ENCODE assay signal across 8 cellular contexts in genomic region chr1:31617917-31618746, GRCh38. TPM values are rescaled to one million over a fixed set of nuclear protein-coding genes. Genes with fewer than 3 reads are reported as not detected.
A peak's percentile ranks its signal among the peaks of the same experiment; 100 is the strongest.
DNase-seq lines count a peak whose midpoint lies in the region; ATAC-seq and TF ChIP-seq lines count a peak whose summit lies in the region.

No MANE protein-coding gene starts in this region.

- H3K79me2 ChIP-seq in neural cell (replicated peaks; ENCODE audit: insufficient read depth, low read length), result no peaks in the 10 kb centered on the region

- peaks cover 2% of the 10 kb centered on the region for H3K4me1 Mint-ChIP-seq in T-helper 2 cell treated with Interferon-gamma antibody and Interleukin-4, amounts not matched to agents 5 μg/mL and 100 μg/mL, for 36 hours (ENCODE audit: low read depth)
- H3K4me1 Mint-ChIP-seq in activated CD8-positive, alpha-beta T cell treated with anti-CD3 and anti-CD28 coated beads for 36 hours (ENCODE audit: low read depth), result peaks cover 2% of the 10 kb centered on the region

- WGBS in esophagus, 2 donors, result 11 to 13% methylated on average over 49 to 56 of the region's 56 CpGs
- WGBS in urinary bladder, result 11% methylated on average over 56 of the region's 56 CpGs

- intact Hi-C loops in activated CD8-positive, alpha-beta T cell treated with anti-CD3 and anti-CD28 coated beads for 36 hours (cut with micrococcal nuclease), result loop anchor here (5.0 kb wide), 1 partner anchor 56 kb away; no protein-coding TSS in a partner anchor

- H2AFZ ChIP-seq in neural cell (ENCODE audit: low read depth, low read length), result peak overlapping the region; percentile 40

- H3K4me3 ChIP-seq in esophagus (ENCODE audit: low read depth in 1 of 2, low read length in 2 of 2), result peak overlapping the region; percentile 26 to 32
- H3K4me3 ChIP-seq in neural cell (ENCODE audit: low read length), result peak overlapping the region; percentile 80
- H3K4me3 ChIP-seq in urinary bladder (ENCODE audit: low read depth, low read length), result peak overlapping the region; percentile 35

- no peaks in the 10 kb centered on the region for H3F3A ChIP-seq in neural cell (ENCODE audit: insufficient read depth, low read length, poor library complexity, severe bottlenecking)

- CTCF ChIA-PET in activated CD8-positive, alpha-beta T cell treated with anti-CD3 and anti-CD28 coated beads for 36 hours (lab: Charles Lee), result interaction anchor here (0.9 to 2.4 kb wide), 22 partner anchors 8 to 171 kb away, joined by 3 to 12 read pairs (median 5); partner anchors contain the start of gene PEF1

- H3K27me3 Mint-ChIP-seq in T-helper 2 cell treated with Interferon-gamma antibody and Interleukin-4, amounts not matched to agents 5 μg/mL and 100 μg/mL, for 36 hours (ENCODE audit: low read depth), result peaks cover 22% of the 10 kb centered on the region
- peaks cover 23% of the 10 kb centered on the region for H3K27me3 Mint-ChIP-seq in activated CD8-positive, alpha-beta T cell treated with anti-CD3 and anti-CD28 coated beads for 36 hours

- H4K20me1 ChIP-seq in neural cell (ENCODE audit: insufficient read depth), result no peaks in the 10 kb centered on the region

- peak in 4 of 5 experiments; percentile 7 to 45 (median 31) for DNase-seq in T-helper 2 cell
- no peak for DNase-seq in T-helper 2 cell treated with Interferon-gamma antibody and Interleukin-4, amounts not matched to agents 5 μg/mL and 100 μg/mL, for 36 hours (ENCODE audit: low spot score)
- DNase-seq in NCI-H2107 treated with DMSO at 0.1 percent for 48 hours (lab: John Stamatoyannopoulos, UW; ENCODE audit: unreplicated experiment), result peak; percentile 16
- peak; percentile 63 for DNase-seq in activated CD8-positive, alpha-beta T cell treated with anti-CD3 and anti-CD28 coated beads for 36 hours

- H3K4me2 ChIP-seq in neural cell (ENCODE audit: low read length), result peak overlapping the region; percentile 62

- H3K9me3 Mint-ChIP-seq in T-helper 2 cell treated with Interferon-gamma antibody and Interleukin-4, amounts not matched to agents 5 μg/mL and 100 μg/mL, for 36 hours, result no peaks in the 10 kb centered on the region
- H3K9me3 Mint-ChIP-seq in activated CD8-positive, alpha-beta T cell treated with anti-CD3 and anti-CD28 coated beads for 36 hours, result no peaks in the 10 kb centered on the region

- POLR2A ChIA-PET in activated CD8-positive, alpha-beta T cell treated with anti-CD3 and anti-CD28 coated beads for 36 hours (lab: Charles Lee), result interaction anchor here (1.0 kb wide), 1 partner anchor 17 kb away, joined by 4 read pairs; no protein-coding TSS in a partner anchor

- H3K36me3 ChIP-seq in esophagus (ENCODE audit: control insufficient read depth in 2 of 2, insufficient read depth in 2 of 2, low read length in 1 of 2), result no peaks in the 10 kb centered on the region
- H3K36me3 ChIP-seq in neural cell (ENCODE audit: insufficient read depth, low read length), result no peaks in the 10 kb centered on the region
- H3K36me3 ChIP-seq in urinary bladder (ENCODE audit: insufficient read depth), result no peaks in the 10 kb centered on the region

- H3K9ac ChIP-seq in neural cell (ENCODE audit: low read length), result peak overlapping the region; percentile 66

- H3K4me3 Mint-ChIP-seq in T-helper 2 cell treated with Interferon-gamma antibody and Interleukin-4, amounts not matched to agents 5 μg/mL and 100 μg/mL, for 36 hours, result no peak overlapping the region
- no peak overlapping the region for H3K4me3 Mint-ChIP-seq in activated CD8-positive, alpha-beta T cell treated with anti-CD3 and anti-CD28 coated beads for 36 hours

- no peak for TF ChIP-seq EP300 in neural cell (conservative IDR thresholded peaks at IDR 0.05; ENCODE audit: poor library complexity, severe bottlenecking)

- TF ChIP-seq RAD21 in neural cell (conservative IDR thresholded peaks at IDR 0.05), result peak; percentile 56

- no peaks in the 10 kb centered on the region for H3K9me2 ChIP-seq in neural cell (ENCODE audit: insufficient read depth, low read length)

- peak; percentile 86 for ATAC-seq in activated CD8-positive, alpha-beta T cell treated with anti-CD3 and anti-CD28 coated beads for 36 hours
- ATAC-seq in HG02852 (IDR thresholded peaks at IDR 0.05; ENCODE audit: unreplicated experiment), result no peak

- H3K4me1 ChIP-seq in esophagus (ENCODE audit: control insufficient read depth in 2 of 2, insufficient read depth in 2 of 2, low read length in 1 of 2) (peaks cover 3 to 6% of the 10 kb centered on the region in 2 donors), urinary bladder (ENCODE audit: insufficient read depth) (no peaks in the 10 kb centered on the region)

- H3K27ac ChIP-seq in esophagus (ENCODE audit: low read depth in 2 of 2, low read length in 1 of 2), result no peak overlapping the region
- H3K27ac ChIP-seq in neural cell (ENCODE audit: low read length), result no peak overlapping the region
- no peak overlapping the region for H3K27ac ChIP-seq in urinary bladder (ENCODE audit: low read depth)

- H3K27me3 ChIP-seq in esophagus (ENCODE audit: control insufficient read depth in 1 of 2, insufficient read depth in 2 of 2, low read length in 2 of 2) (no peaks in the 10 kb centered on the region), neural cell (ENCODE audit: insufficient read depth, low read depth, low read length) (peaks cover 18% of the 10 kb centered on the region)

- H3K27ac Mint-ChIP-seq in T-helper 2 cell treated with Interferon-gamma antibody and Interleukin-4, amounts not matched to agents 5 μg/mL and 100 μg/mL, for 36 hours, result no peak overlapping the region
- H3K27ac Mint-ChIP-seq in activated CD8-positive, alpha-beta T cell treated with anti-CD3 and anti-CD28 coated beads for 36 hours, result no peak overlapping the region

- H3K9me3 ChIP-seq in esophagus (ENCODE audit: control insufficient read depth in 2 of 2, insufficient read depth in 1 of 2, low read depth in 1 of 2, low read length in 1 of 2) (no peaks in the 10 kb centered on the region), neural cell (ENCODE audit: low read length) (no peaks in the 10 kb centered on the region)

- no peaks in the 10 kb centered on the region for H3K36me3 Mint-ChIP-seq in T-helper 2 cell treated with Interferon-gamma antibody and Interleukin-4, amounts not matched to agents 5 μg/mL and 100 μg/mL, for 36 hours (ENCODE audit: low read depth)
- H3K36me3 Mint-ChIP-seq in activated CD8-positive, alpha-beta T cell treated with anti-CD3 and anti-CD28 coated beads for 36 hours (ENCODE audit: low read depth), result no peaks in the 10 kb centered on the region

- peak; percentile 95 for TF ChIP-seq CTCF in activated CD8-positive, alpha-beta T cell treated with anti-CD3 and anti-CD28 coated beads for 36 hours (IDR thresholded peaks at IDR 0.05)
- TF ChIP-seq CTCF in neural cell (IDR thresholded peaks at IDR 0.05; ENCODE audit: poor library complexity, severe bottlenecking), result peak; percentile 82

TF ChIP-seq in neural cell, 6 proteins besides CTCF, POLR2A, EP300 and RAD21:
- TF ChIP-seq TAF1 (IDR thresholded peaks at IDR 0.05; ENCODE audit: low read depth), result no peak
- TF ChIP-seq REST (IDR thresholded peaks at IDR 0.05; ENCODE audit: borderline replicate concordance), result no peak
- TF ChIP-seq EZH2 (IDR thresholded peaks at IDR 0.05; ENCODE audit: borderline replicate concordance, insufficient read depth, low read length, poor library complexity, severe bottlenecking), result no peak
- TF ChIP-seq POLR2AphosphoS5 (IDR thresholded peaks at IDR 0.05), result no peak
- TF ChIP-seq MXI1 (conservative IDR thresholded peaks at IDR 0.05; ENCODE audit: poor library complexity, severe bottlenecking), result no peak
- peak; percentile 69 for TF ChIP-seq SMC3 (conservative IDR thresholded peaks at IDR 0.05; ENCODE audit: poor library complexity)
TF ChIP-seq in neural cell: peak in this region for 1.

RNA-seq across cellular contexts. Expression of gene HCRTR1, which starts 0.6 kb away (rescaled TPM):
- not detected for total RNA-seq in activated CD8-positive, alpha-beta T cell treated with anti-CD3 and anti-CD28 coated beads for 36 hours
- under 1 TPM in 1 of 2 donors, not detected in 1; 0.02 TPM for polyA plus RNA-seq in esophagus
- polyA plus RNA-seq in neural cell, result 0.34 and 0.37 TPM in 2 replicates
- polyA minus RNA-seq in neural cell, result 0.35 TPM in 1 of 2 replicates, not detected in the other
- total RNA-seq in urinary bladder, result 0.21 TPM
- polyA plus RNA-seq in urinary bladder, result 0.09 TPM

RNA-seq across cellular contexts. Expression of gene PEF1, which starts 26.5 kb away (rescaled TPM):
- 10 to 100 TPM; 58.1 to 61.9 TPM for total RNA-seq in activated CD8-positive, alpha-beta T cell treated with anti-CD3 and anti-CD28 coated beads for 36 hours
- 10 to 100 TPM; 38.6 to 62.0 TPM for polyA plus RNA-seq in esophagus
- polyA plus RNA-seq in neural cell, result 48.2 and 51.1 TPM in 2 replicates
- 36.1 and 41.9 TPM in 2 replicates for polyA minus RNA-seq in neural cell
- 39.2 TPM for total RNA-seq in urinary bladder
- polyA plus RNA-seq in urinary bladder, result 90.4 TPM

RNA-seq across cellular contexts. Expression of gene TINAGL1, which starts 41.8 kb away (rescaled TPM):
- not detected for total RNA-seq in activated CD8-positive, alpha-beta T cell treated with anti-CD3 and anti-CD28 coated beads for 36 hours
- polyA plus RNA-seq in esophagus (10 to 100 TPM; 16.4 to 20.0 TPM), neural cell (1.0 TPM in 1 of 2 replicates, not detected in the other), urinary bladder (155 TPM)
- polyA minus RNA-seq in neural cell, result not detected in 2 replicates
- 94.1 TPM for total RNA-seq in urinary bladder

Comparison
In these comparisons a context has a peak if more than half of its experiments do, and no peak if none do; other contexts are left out.
1. H3K4me3 ChIP-seq: peak in every context shown above with its lines; median percentile 80 in neural cell; 35 in urinary bladder; 29 in esophagus.